Comparison of ENCODE assay signal across 1 cellular context in genomic region chr2:231604101-231604684, GRCh38.
TF ChIP-seq lines count a peak whose summit lies in the region.

No MANE protein-coding gene starts in this region.

TF ChIP-seq in GM12878, 131 proteins besides CTCF, POLR2A, EP300 and RAD21 (continued from another document):
- TF ChIP-seq HDGF (IDR thresholded peaks at IDR 0.05) = peak; percentile 87
- peak; percentile 50; the same call in 1 of the 2 replicates for TF ChIP-seq PAX5 (IDR thresholded peaks at IDR 0.05; ENCODE audit: borderline replicate concordance, low read depth, low read length)
- 0 out of 2 replicates have a peak, but pooled peaks have one; percentile 69 for TF ChIP-seq ZSCAN29 (IDR thresholded peaks at IDR 0.05)
- TF ChIP-seq LARP7 (IDR thresholded peaks at IDR 0.05) = peak; percentile 79; the same call in 1 of the 2 replicates
- TF ChIP-seq SMC3 (IDR thresholded peaks at IDR 0.05; ENCODE audit: borderline replicate concordance, low read length) = no peak
- TF ChIP-seq NKRF (conservative IDR thresholded peaks at IDR 0.05) = peak; percentile 43
- 0 out of 2 replicates have a peak, but pooled peaks have one; percentile 5 for TF ChIP-seq PKNOX1 (IDR thresholded peaks at IDR 0.05)
- peak; percentile 88 for TF ChIP-seq NR2F1 (conservative IDR thresholded peaks at IDR 0.05)
- TF ChIP-seq ASH2L (IDR thresholded peaks at IDR 0.05; ENCODE audit: borderline replicate concordance, low read depth) = no peak
- TF ChIP-seq TCF12 (IDR thresholded peaks at IDR 0.05; ENCODE audit: low read depth, low read length) = peak; percentile 51; the same call in 1 of the 2 replicates
- peak; percentile 86 for TF ChIP-seq GATAD2B (conservative IDR thresholded peaks at IDR 0.05; ENCODE audit: low read depth)
- TF ChIP-seq, protein P1, sequence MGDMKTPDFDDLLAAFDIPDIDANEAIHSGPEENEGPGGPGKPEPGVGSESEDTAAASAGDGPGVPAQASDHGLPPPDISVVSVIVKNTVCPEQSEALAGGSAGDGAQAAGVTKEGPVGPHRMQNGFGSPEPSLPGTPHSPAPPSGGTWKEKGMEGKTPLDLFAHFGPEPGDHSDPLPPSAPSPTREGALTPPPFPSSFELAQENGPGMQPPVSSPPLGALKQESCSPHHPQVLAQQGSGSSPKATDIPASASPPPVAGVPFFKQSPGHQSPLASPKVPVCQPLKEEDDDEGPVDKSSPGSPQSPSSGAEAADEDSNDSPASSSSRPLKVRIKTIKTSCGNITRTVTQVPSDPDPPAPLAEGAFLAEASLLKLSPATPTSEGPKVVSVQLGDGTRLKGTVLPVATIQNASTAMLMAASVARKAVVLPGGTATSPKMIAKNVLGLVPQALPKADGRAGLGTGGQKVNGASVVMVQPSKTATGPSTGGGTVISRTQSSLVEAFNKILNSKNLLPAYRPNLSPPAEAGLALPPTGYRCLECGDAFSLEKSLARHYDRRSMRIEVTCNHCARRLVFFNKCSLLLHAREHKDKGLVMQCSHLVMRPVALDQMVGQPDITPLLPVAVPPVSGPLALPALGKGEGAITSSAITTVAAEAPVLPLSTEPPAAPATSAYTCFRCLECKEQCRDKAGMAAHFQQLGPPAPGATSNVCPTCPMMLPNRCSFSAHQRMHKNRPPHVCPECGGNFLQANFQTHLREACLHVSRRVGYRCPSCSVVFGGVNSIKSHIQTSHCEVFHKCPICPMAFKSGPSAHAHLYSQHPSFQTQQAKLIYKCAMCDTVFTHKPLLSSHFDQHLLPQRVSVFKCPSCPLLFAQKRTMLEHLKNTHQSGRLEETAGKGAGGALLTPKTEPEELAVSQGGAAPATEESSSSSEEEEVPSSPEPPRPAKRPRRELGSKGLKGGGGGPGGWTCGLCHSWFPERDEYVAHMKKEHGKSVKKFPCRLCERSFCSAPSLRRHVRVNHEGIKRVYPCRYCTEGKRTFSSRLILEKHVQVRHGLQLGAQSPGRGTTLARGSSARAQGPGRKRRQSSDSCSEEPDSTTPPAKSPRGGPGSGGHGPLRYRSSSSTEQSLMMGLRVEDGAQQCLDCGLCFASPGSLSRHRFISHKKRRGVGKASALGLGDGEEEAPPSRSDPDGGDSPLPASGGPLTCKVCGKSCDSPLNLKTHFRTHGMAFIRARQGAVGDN (IDR thresholded peaks at IDR 0.05) = peak; percentile 92
- 0 out of 2 replicates have a peak, but pooled peaks have one; percentile 34 for TF ChIP-seq ZNF24 (IDR thresholded peaks at IDR 0.05)
- TF ChIP-seq MLLT1 (IDR thresholded peaks at IDR 0.05) = peak; percentile 67
